24 cellular contexts compared by ENCODE assay signal in the genomic region with DNA sequence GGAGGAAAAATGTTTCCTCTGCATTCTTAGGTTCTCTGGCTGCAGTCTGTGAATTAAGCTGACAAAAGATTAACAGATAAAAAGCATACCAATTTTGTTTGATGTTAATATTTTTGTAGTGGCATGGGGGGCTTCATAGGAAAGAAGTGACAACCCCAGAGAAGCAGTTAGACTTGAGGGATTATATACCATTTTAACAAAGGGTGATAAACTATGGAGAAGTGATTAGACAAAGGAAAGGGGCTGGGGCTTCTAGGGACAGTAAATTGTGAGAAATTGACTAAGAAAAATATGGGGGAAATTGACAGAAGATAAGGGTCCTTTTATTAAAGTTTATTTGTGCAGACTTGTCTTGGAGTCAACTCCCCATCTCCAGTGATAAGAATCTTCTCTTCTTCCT. TPM values are rescaled to one million over a fixed set of nuclear protein-coding genes. Genes with fewer than 3 reads are reported as not detected.
"Had no signal": no experiment of that assay in that cellular context is flagged by ENCODE, and none has a peak within 500 bp of the region (broad histone marks: within the 10 kb centered on the region; RNA-seq: fewer than 3 reads in every experiment).

No MANE protein-coding gene starts in this region.

- H3K4me3 ChIP-seq: MG63, SJCRH30 had no signal

- DNase-seq: IMR-90, Karpas-422, KG1, MG63, NCI-H1092, NCI-H1105 treated with DMSO at 0.1 percent for 48 hours, NCI-H1417 treated with DMSO at 0.1 percent for 48 hours, NCI-H146, NCI-H1694 treated with DMSO at 0.1 percent for 48 hours, NCI-H2029, NCI-H2081 treated with DMSO at 0.1 percent for 48 hours, NCI-H2171, NCI-H226, NCI-H446, NCI-H510A, NCI-H524 treated with DMSO at 0.1 percent for 48 hours, NCI-H69, NCI-H774, RPMI8226, SHP77 treated with DMSO at 0.1 percent for 48 hours, SJCRH30 had no signal

- H3K36me3 ChIP-seq: SJCRH30 had no signal

- H3K27me3 ChIP-seq: MG63, SJCRH30 had no signal

- ATAC-seq: HepG2, SK-N-SH treated with all-trans-retinoic acid at 6 μM for 48 hours had no signal

- H3K27ac ChIP-seq: SJCRH30 had no signal

RNA-seq across cellular contexts. Expression of a gene that starts 55.7 kb away (rescaled TPM):
- total RNA-seq: HepG2, HT1080 had no signal
- polyA plus RNA-seq: HepG2 had no signal
